Comparison of ENCODE assay signal across 17 cellular contexts in genomic region chr17:80771612-80772005, GRCh38.
"Had no signal": no experiment of that assay in that cellular context is flagged by ENCODE, and none has a peak within 500 bp of the region (broad histone marks: within the 10 kb centered on the region; RNA-seq: fewer than 3 reads in every experiment).

No MANE protein-coding gene starts in this region.

- H3K9me3 Mint-ChIP-seq: activated CD4-positive, alpha-beta memory T cell treated with anti-CD3 and anti-CD28 coated beads, Interleukin-2, amount 10 ng/mL, durations not matched to agents 7 days and 5 days; activated naive CD8-positive, alpha-beta T cell treated with anti-CD3 and anti-CD28 coated beads, Interleukin-2, amount 50 U/mL, for 24 hours; natural killer cell; type B pancreatic cell had no signal

- H3K4me3 Mint-ChIP-seq: activated CD4-positive, alpha-beta memory T cell treated with anti-CD3 and anti-CD28 coated beads, Interleukin-2, amount 10 ng/mL, durations not matched to agents 7 days and 5 days; natural killer cell; type B pancreatic cell had no signal

- H3K9me3 ChIP-seq: left ventricle myocardium inferior had no signal

- DNase-seq: activated CD4-positive, alpha-beta memory T cell treated with anti-CD3 and anti-CD28 coated beads, Interleukin-2, amount 10 ng/mL, durations not matched to agents 7 days and 5 days; activated CD8-positive, alpha-beta memory T cell treated with anti-CD3 and anti-CD28 coated beads, Interleukin-2, amount 50 U/mL, for 48 hours; activated naive CD8-positive, alpha-beta T cell treated with anti-CD3 and anti-CD28 coated beads, Interleukin-2, amount 50 U/mL, for 24 hours; aorta; cerebellar nuclear complex; effector CD8-positive, alpha-beta T cell; foreskin fibroblast; glutamatergic neuron; left ventricle myocardium inferior; natural killer cell; small intestine; stimulated activated CD4-positive, alpha-beta T cell treated with anti-CD3 and anti-CD28 coated beads, Interleukin-4, amount 100 ng/mL, for 24 hours; stimulated activated naive CD4-positive, alpha-beta T cell treated with Interleukin-2 at 50 U/mL for 16 hours; substantia nigra; T-helper 9 cell had no signal

- ATAC-seq: activated CD4-positive, CD25-positive, alpha-beta regulatory T cell treated with anti-CD3 and anti-CD28 coated beads, Interleukin-2, amount 50 U/mL, for 24 hours; activated naive CD8-positive, alpha-beta T cell treated with anti-CD3 and anti-CD28 coated beads, Interleukin-2, amount 50 U/mL, for 24 hours; natural killer cell had no signal

- H3K4me3 ChIP-seq: left ventricle myocardium inferior had no signal

- H3K4me1 ChIP-seq: left ventricle myocardium inferior had no signal

- H3K27me3 Mint-ChIP-seq: activated CD4-positive, alpha-beta memory T cell treated with anti-CD3 and anti-CD28 coated beads, Interleukin-2, amount 10 ng/mL, durations not matched to agents 7 days and 5 days; activated naive CD8-positive, alpha-beta T cell treated with anti-CD3 and anti-CD28 coated beads, Interleukin-2, amount 50 U/mL, for 24 hours; type B pancreatic cell had no signal

- H3K27ac Mint-ChIP-seq: type B pancreatic cell had no signal

- H3K36me3 Mint-ChIP-seq: natural killer cell had no signal

- H3K27ac ChIP-seq: left ventricle myocardium inferior had no signal
